Comparison of ENCODE assay signal across 8 cellular contexts in the genomic region with DNA sequence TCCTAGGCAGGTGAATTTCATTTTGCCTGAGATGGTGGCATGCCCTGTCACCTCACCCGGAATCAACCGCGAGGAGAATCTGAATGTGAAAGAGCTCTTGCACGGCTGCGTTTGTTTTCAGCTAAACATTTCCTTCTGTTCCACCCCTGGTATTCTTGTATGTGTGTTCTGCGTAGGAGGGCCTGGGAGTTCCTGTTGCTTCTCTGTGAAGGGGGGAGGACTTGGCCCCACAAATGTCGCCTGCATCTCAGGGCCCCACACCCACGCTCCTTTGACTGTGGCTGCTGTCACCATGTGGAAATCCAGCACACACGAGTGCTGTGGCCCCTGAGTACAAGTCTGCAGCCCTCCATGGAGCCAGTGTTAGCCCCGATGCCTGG. TPM values are rescaled to one million over a fixed set of nuclear protein-coding genes. Genes with fewer than 3 reads are reported as not detected.
DNase-seq lines count a peak whose midpoint lies in the region; ATAC-seq and TF ChIP-seq lines count a peak whose summit lies in the region.

No MANE protein-coding gene starts in this region.

- H3K9me3 ChIP-seq in Peyer's patch (no peaks in the 10 kb centered on the region), adipocyte (ENCODE audit: control insufficient read depth, low read length) (no peaks in the 10 kb centered on the region)

- TF ChIP-seq POLR2A in Peyer's patch (IDR thresholded peaks at IDR 0.05) = no peak

- H3K4me1 ChIP-seq in Peyer's patch (peaks cover 0 to 22% (median 6%) of the 10 kb centered on the region in 4 donors), adipocyte (ENCODE audit: control insufficient read depth, insufficient read depth, low read length) (no peaks in the 10 kb centered on the region)

- peak; percentile 52 for ATAC-seq in GM21381 (IDR thresholded peaks at IDR 0.05; ENCODE audit: unreplicated experiment)
- no peak for ATAC-seq in GM21528 (IDR thresholded peaks at IDR 0.05; ENCODE audit: low FRiP score, unreplicated experiment)

- no peak for TF ChIP-seq CTCF in Peyer's patch (IDR thresholded peaks at IDR 0.05)

- H3K9ac ChIP-seq in adipocyte (ENCODE audit: low read length) = no peak overlapping the region

- DNase-seq in Peyer's patch = peak in 2 of 3 donors; percentile 65 to 72
- peak; percentile 40 for DNase-seq in adipocyte (ENCODE audit: low read depth)
- peak; percentile 67 for DNase-seq in stimulated activated CD4-positive, alpha-beta T cell treated with anti-CD3 and anti-CD28 coated beads, Interleukin-1b, Interleukin-23, amount 100 ng/mL, for 48 hours
- DNase-seq in NCI-H526 (lab: John Stamatoyannopoulos, UW) = no peak
- DNase-seq in AG20443 (ENCODE audit: low spot score) = no peak
- no peak for DNase-seq in NCI-H1930 (lab: John Stamatoyannopoulos, UW)

- H3K27me3 ChIP-seq in Peyer's patch (no peaks in the 10 kb centered on the region), adipocyte (replicated peaks; ENCODE audit: control insufficient read depth, insufficient read depth, low read length) (no peaks in the 10 kb centered on the region)

- H3K4me3 ChIP-seq in Peyer's patch (no peak overlapping the region), adipocyte (ENCODE audit: low read length) (no peak overlapping the region)

- peak overlapping the region; percentile 60 to 88 (median 82) for H3K27ac ChIP-seq in Peyer's patch

- no peaks in the 10 kb centered on the region for H3K36me3 ChIP-seq in Peyer's patch
- no peaks in the 10 kb centered on the region for H3K36me3 ChIP-seq in adipocyte (ENCODE audit: control insufficient read depth, insufficient read depth, low read length, severe bottlenecking)

RNA-seq across cellular contexts. Expression of a gene that starts 45.8 kb away (rescaled TPM):
- total RNA-seq in Peyer's patch = 1 to 10 TPM in 2 of 4 donors, under 1 TPM in 1, not detected in 1; 0.35 to 4.3 (median 1.7) TPM

Comparison
In these comparisons a context has a peak if more than half of its experiments do, and no peak if none do; other contexts are left out.
1. DNase-seq: peak in Peyer's patch (2 of 3), adipocyte (single experiment) and stimulated activated CD4-positive, alpha-beta T cell treated with anti-CD3 and anti-CD28 coated beads, Interleukin-1b, Interleukin-23, amount 100 ng/mL, for 48 hours (single experiment); none in NCI-H526 (0 of 2), AG20443 (single experiment) and NCI-H1930 (0 of 2).